In genomic region chrX:18119856-18120255, GRCh38 we compare ENCODE assay signal across 20 cellular contexts.
A peak's percentile ranks its signal among the peaks of the same experiment; 100 is the strongest.
DNase-seq lines count a peak whose midpoint lies in the region; TF ChIP-seq lines count a peak whose summit lies in the region.
"Had no signal": no experiment of that assay in that cellular context is flagged by ENCODE, and none has a peak within 500 bp of the region (broad histone marks: within the 10 kb centered on the region; RNA-seq: fewer than 3 reads in every experiment).

No MANE protein-coding gene starts in this region.

- CTCF ChIA-PET in activated CD4-positive, alpha-beta memory T cell treated with anti-CD3 and anti-CD28 coated beads for 36 hours (lab: Charles Lee), result no interaction called here
- CTCF ChIA-PET in activated CD4-positive, alpha-beta memory T cell treated with anti-CD3 and anti-CD28 coated beads, Interleukin-2, amount 10 ng/mL, durations not matched to agents 7 days and 5 days (lab: Charles Lee), result no interaction called here
- CTCF ChIA-PET in HEK293 (lab: Yijun Ruan, JAX), result interaction anchor here (0.6 kb wide), 1 partner anchor 52 kb away, joined by 3 read pairs; no protein-coding TSS in a partner anchor

- no peak overlapping the region for H3K4me3 Mint-ChIP-seq in activated CD4-positive, alpha-beta memory T cell treated with anti-CD3 and anti-CD28 coated beads for 36 hours
- H3K4me3 Mint-ChIP-seq in activated CD4-positive, alpha-beta memory T cell treated with anti-CD3 and anti-CD28 coated beads, Interleukin-2, amount 10 ng/mL, durations not matched to agents 7 days and 5 days, result no peak overlapping the region
- H3K4me3 Mint-ChIP-seq in endodermal cell, result no peak overlapping the region
- H3K4me3 Mint-ChIP-seq: T-helper 1 cell treated with Interleukin-12 subunit alpha and Interleukin-12 subunit beta and Interleukin-4 antibody, amounts not matched to agents 30 μg/mL and 1 μg/mL, for 36 hours; WTC11 had no signal

- peak; percentile 8 for DNase-seq in activated CD4-positive, alpha-beta memory T cell treated with anti-CD3 and anti-CD28 coated beads for 36 hours
- DNase-seq in activated CD4-positive, alpha-beta memory T cell treated with anti-CD3 and anti-CD28 coated beads, Interleukin-2, amount 10 ng/mL, durations not matched to agents 7 days and 5 days, result no peak
- DNase-seq in NCI-H2196 treated with DMSO at 0.1 percent for 48 hours (lab: John Stamatoyannopoulos, UW; ENCODE audit: unreplicated experiment) (peak; percentile 7), endodermal cell (peak; percentile 38), iPS-NIHi11 (ENCODE audit: low spot score) (no peak), MM.1S (no peak)
- DNase-seq in NK-92 treated with Interleukin-12 subunit alpha and Interleukin-12 subunit beta, amount 100 ng/mL, for 24 hours (lab: John Stamatoyannopoulos, UW), result no peak
- DNase-seq: activated CD8-positive, alpha-beta memory T cell treated with anti-CD3 and anti-CD28 coated beads, Interleukin-2, amount 50 U/mL, for 4 hours; activated effector memory CD4-positive, alpha-beta T cell treated with anti-CD3 and anti-CD28 coated beads, Interleukin-2, amount 50 U/mL, for 16 hours; amygdala; BE2C; DMS79; dorsolateral prefrontal cortex; Karpas-422; NCI-H1694 treated with DMSO at 0.1 percent for 48 hours; spleen had no signal

- H3K79me2 ChIP-seq in MM.1S (ENCODE audit: low read length), result no peaks in the 10 kb centered on the region

- H3K27ac Mint-ChIP-seq in activated CD4-positive, alpha-beta memory T cell treated with anti-CD3 and anti-CD28 coated beads for 36 hours, result no peak overlapping the region
- no peak overlapping the region for H3K27ac Mint-ChIP-seq in activated CD4-positive, alpha-beta memory T cell treated with anti-CD3 and anti-CD28 coated beads, Interleukin-2, amount 10 ng/mL, durations not matched to agents 7 days and 5 days
- no peak overlapping the region for H3K27ac Mint-ChIP-seq in endodermal cell
- H3K27ac Mint-ChIP-seq: T-helper 1 cell treated with Interleukin-12 subunit alpha and Interleukin-12 subunit beta and Interleukin-4 antibody, amounts not matched to agents 30 μg/mL and 1 μg/mL, for 36 hours; WTC11 had no signal

- H2AFZ ChIP-seq in MM.1S (ENCODE audit: low read length), result no peak overlapping the region

- H3F3A ChIP-seq in MM.1S (ENCODE audit: insufficient read depth, low read length), result no peaks in the 10 kb centered on the region

- H3K9ac ChIP-seq in endodermal cell (ENCODE audit: extremely low read depth, low read length, poor library complexity, severe bottlenecking) (no peak overlapping the region), MM.1S (ENCODE audit: low read length) (no peak overlapping the region)

- intact Hi-C loops in activated CD4-positive, alpha-beta memory T cell treated with anti-CD3 and anti-CD28 coated beads for 36 hours (cut with micrococcal nuclease), result no loop called here

- H3K9me2 ChIP-seq in MM.1S (replicated peaks; ENCODE audit: insufficient read depth, low read length), result no peaks in the 10 kb centered on the region

- TF ChIP-seq CTCF in HEK293 (tag by site-specific recombination; IDR thresholded peaks at IDR 0.05) (peak; percentile 46; the same call in 1 of the 2 replicates), endodermal cell (conservative IDR thresholded peaks at IDR 0.05) (no peak), MM.1S (IDR thresholded peaks at IDR 0.05; ENCODE audit: low read length) (no peak)

- no peaks in the 10 kb centered on the region for H4K20me1 ChIP-seq in MM.1S (ENCODE audit: insufficient read depth, low read length)

- no peak overlapping the region for H3K4me2 ChIP-seq in MM.1S (ENCODE audit: low read depth, low read length)

- H3K4me3 ChIP-seq in HEK293 (ENCODE audit: low read depth, low read length), result no peak overlapping the region
- H3K4me3 ChIP-seq in endodermal cell (ENCODE audit: low read length), result no peak overlapping the region
- H3K4me3 ChIP-seq in MM.1S (ENCODE audit: low read length), result no peak overlapping the region
- H3K4me3 ChIP-seq: dorsolateral prefrontal cortex, spleen, thyroid gland had no signal

- H3K4me1 ChIP-seq in HEK293 (ENCODE audit: control insufficient read depth, insufficient read depth, low read length), result no peaks in the 10 kb centered on the region
- no peaks in the 10 kb centered on the region for H3K4me1 ChIP-seq in endodermal cell (ENCODE audit: control insufficient read depth, insufficient read depth, low read length)
- H3K4me1 ChIP-seq in MM.1S (ENCODE audit: low read length), result no peaks in the 10 kb centered on the region
- H3K4me1 ChIP-seq: BE2C, spleen, thyroid gland had no signal

- H3K9me3 Mint-ChIP-seq in activated CD4-positive, alpha-beta memory T cell treated with anti-CD3 and anti-CD28 coated beads for 36 hours, result peaks cover 3% of the 10 kb centered on the region
- no peaks in the 10 kb centered on the region for H3K9me3 Mint-ChIP-seq in activated CD4-positive, alpha-beta memory T cell treated with anti-CD3 and anti-CD28 coated beads, Interleukin-2, amount 10 ng/mL, durations not matched to agents 7 days and 5 days
- H3K9me3 Mint-ChIP-seq in endodermal cell, result peaks cover 65% of the 10 kb centered on the region
- H3K9me3 Mint-ChIP-seq: T-helper 1 cell treated with Interleukin-12 subunit alpha and Interleukin-12 subunit beta and Interleukin-4 antibody, amounts not matched to agents 30 μg/mL and 1 μg/mL, for 36 hours had no signal

- no peaks in the 10 kb centered on the region for H3K36me3 Mint-ChIP-seq in activated CD4-positive, alpha-beta memory T cell treated with anti-CD3 and anti-CD28 coated beads for 36 hours
- H3K36me3 Mint-ChIP-seq in activated CD4-positive, alpha-beta memory T cell treated with anti-CD3 and anti-CD28 coated beads, Interleukin-2, amount 10 ng/mL, durations not matched to agents 7 days and 5 days (ENCODE audit: low read depth), result no peaks in the 10 kb centered on the region
- H3K36me3 Mint-ChIP-seq in endodermal cell (ENCODE audit: low read depth), result no peaks in the 10 kb centered on the region
- H3K36me3 Mint-ChIP-seq: WTC11 had no signal

- H3K4me1 Mint-ChIP-seq in activated CD4-positive, alpha-beta memory T cell treated with anti-CD3 and anti-CD28 coated beads for 36 hours (ENCODE audit: low read depth), result no peaks in the 10 kb centered on the region
- H3K4me1 Mint-ChIP-seq in activated CD4-positive, alpha-beta memory T cell treated with anti-CD3 and anti-CD28 coated beads, Interleukin-2, amount 10 ng/mL, durations not matched to agents 7 days and 5 days, result no peaks in the 10 kb centered on the region
- no peaks in the 10 kb centered on the region for H3K4me1 Mint-ChIP-seq in endodermal cell

- POLR2A ChIA-PET in activated CD4-positive, alpha-beta memory T cell treated with anti-CD3 and anti-CD28 coated beads for 36 hours (lab: Charles Lee), result no interaction called here
- POLR2A ChIA-PET in activated CD4-positive, alpha-beta memory T cell treated with anti-CD3 and anti-CD28 coated beads, Interleukin-2, amount 10 ng/mL, durations not matched to agents 7 days and 5 days (lab: Charles Lee), result no interaction called here
- POLR2A ChIA-PET in HEK293 (lab: Yijun Ruan, JAX), result no interaction called here

- H3K36me3 ChIP-seq in HEK293 (ENCODE audit: control insufficient read depth in 2 of 2, insufficient read depth in 1 of 2, low read length in 2 of 2) (no peaks in the 10 kb centered on the region), endodermal cell (ENCODE audit: control insufficient read depth, insufficient read depth, low read length) (no peaks in the 10 kb centered on the region), MM.1S (replicated peaks; ENCODE audit: insufficient read depth, low read length) (no peaks in the 10 kb centered on the region)
- H3K36me3 ChIP-seq: BE2C, spleen, thyroid gland had no signal

- 85% methylated on average over 2 of the region's 2 CpGs; no CpG with 5 or more reads in 1 of the 2 experiments for WGBS in endodermal cell (ENCODE audit: insufficient coverage in 1 of 2, insufficient read length in 1 of 2), 2 experiments

- H3K9me3 ChIP-seq in HEK293 (ENCODE audit: control insufficient read depth, insufficient read depth, low read depth, low read length) (no peaks in the 10 kb centered on the region; the same call in 1 of the 2 replicates), endodermal cell (ENCODE audit: control insufficient read depth, low read length) (no peaks in the 10 kb centered on the region), MM.1S (replicated peaks; ENCODE audit: insufficient read depth, low read length) (no peaks in the 10 kb centered on the region)
- H3K9me3 ChIP-seq: BE2C, thyroid gland had no signal

- H3K27me3 Mint-ChIP-seq in activated CD4-positive, alpha-beta memory T cell treated with anti-CD3 and anti-CD28 coated beads for 36 hours, result peaks cover 2% of the 10 kb centered on the region
- H3K27me3 Mint-ChIP-seq in activated CD4-positive, alpha-beta memory T cell treated with anti-CD3 and anti-CD28 coated beads, Interleukin-2, amount 10 ng/mL, durations not matched to agents 7 days and 5 days, result no peaks in the 10 kb centered on the region
- H3K27me3 Mint-ChIP-seq in endodermal cell (ENCODE audit: insufficient read depth), result peaks cover 9% of the 10 kb centered on the region

- H3K27ac ChIP-seq in HEK293 (ENCODE audit: extremely low read depth, low read depth, low read length), result no peak overlapping the region
- no peak overlapping the region for H3K27ac ChIP-seq in endodermal cell (ENCODE audit: low read depth, low read length)
- H3K27ac ChIP-seq in MM.1S (ENCODE audit: low read length), result no peak overlapping the region
- H3K27ac ChIP-seq: dorsolateral prefrontal cortex, spleen, thyroid gland had no signal

- H3K27me3 ChIP-seq in endodermal cell (ENCODE audit: control insufficient read depth, insufficient read depth, low read length, poor library complexity, severe bottlenecking) (no peaks in the 10 kb centered on the region), MM.1S (replicated peaks; ENCODE audit: insufficient read depth, low read length) (no peaks in the 10 kb centered on the region)
- H3K27me3 ChIP-seq: BE2C, thyroid gland had no signal

TF ChIP-seq in HEK293, 187 proteins besides CTCF, POLR2A, EP300 and RAD21:
- no peak for TF ChIP-seq ZNF311 (tag by site-specific recombination; IDR thresholded peaks at IDR 0.05; ENCODE audit: borderline replicate concordance)
- TF ChIP-seq ZNF701 (tag by site-specific recombination; IDR thresholded peaks at IDR 0.05), result no peak
- TF ChIP-seq ZBTB20 (tag by site-specific recombination; IDR thresholded peaks at IDR 0.05), result no peak
- TF ChIP-seq ZNF391 (tag by site-specific recombination; IDR thresholded peaks at IDR 0.05; ENCODE audit: borderline replicate concordance, low read depth), result no peak
- TF ChIP-seq ZNF335 (tag by site-specific recombination; conservative IDR thresholded peaks at IDR 0.05), result no peak
- no peak for TF ChIP-seq ZNF629 (tag by site-specific recombination; IDR thresholded peaks at IDR 0.05)
- TF ChIP-seq ZNF324 (tag by site-specific recombination; IDR thresholded peaks at IDR 0.05), result no peak
- TF ChIP-seq ZNF221 (tag by site-specific recombination; IDR thresholded peaks at IDR 0.05; ENCODE audit: borderline replicate concordance), result no peak
- no peak for TF ChIP-seq ZXDB (tag by site-specific recombination; IDR thresholded peaks at IDR 0.05)
- no peak for TF ChIP-seq ZNF16 (tag by site-specific recombination; IDR thresholded peaks at IDR 0.05; ENCODE audit: low read depth)

Comparison
In these comparisons a context has a peak if more than half of its experiments do, and no peak if none do; other contexts are left out.
1. DNase-seq: peak in activated CD4-positive, alpha-beta memory T cell treated with anti-CD3 and anti-CD28 coated beads for 36 hours (single experiment), NCI-H2196 treated with DMSO at 0.1 percent for 48 hours (single experiment) and endodermal cell (single experiment); none in activated CD4-positive, alpha-beta memory T cell treated with anti-CD3 and anti-CD28 coated beads, Interleukin-2, amount 10 ng/mL, durations not matched to agents 7 days and 5 days (single experiment), iPS-NIHi11 (single experiment), MM.1S (single experiment) and NK-92 treated with Interleukin-12 subunit alpha and Interleukin-12 subunit beta, amount 100 ng/mL, for 24 hours (single experiment).